Comparison of ENCODE assay signal across 8 cellular contexts in the genomic region with DNA sequence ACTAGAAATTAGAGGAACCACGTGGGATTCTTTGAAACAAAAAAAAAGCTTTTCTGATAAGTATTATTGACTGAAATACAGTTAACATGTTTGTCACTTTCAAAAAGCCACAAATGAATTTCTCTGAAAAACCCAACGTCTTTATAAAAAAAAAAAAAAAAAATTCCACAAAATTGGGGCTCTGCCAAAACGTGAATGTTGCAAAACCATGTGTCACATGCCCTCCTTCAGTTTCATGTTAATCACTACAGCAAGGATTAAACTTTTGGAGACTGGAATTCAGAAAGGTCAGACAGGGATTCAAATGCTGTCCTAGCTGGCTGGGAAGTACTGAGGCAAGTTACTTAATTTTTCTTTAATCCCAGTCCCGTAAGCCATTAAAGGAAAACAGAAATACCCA.
DNase-seq lines count a peak whose midpoint lies in the region; ATAC-seq and TF ChIP-seq lines count a peak whose summit lies in the region.

No MANE protein-coding gene starts in this region.

- H3K4me3 Mint-ChIP-seq in endothelial cell (ENCODE audit: unreplicated experiment): no peak overlapping the region

- POLR2A ChIA-PET in Panc1 (lab: Charles Lee): no interaction called here

- H3K27ac ChIP-seq in Panc1 (ENCODE audit: low read length): peak overlapping the region; percentile 74

- BruUV-seq in Panc1 (replicated peaks; lab: Mats Ljungman, UMichigan): no TSS peak

- H3K36me3 ChIP-seq in Panc1 (ENCODE audit: control insufficient read depth, insufficient read depth, low read length): no peaks in the 10 kb centered on the region

- H3K9me3 ChIP-seq in Panc1 (ENCODE audit: control insufficient read depth, insufficient read depth, low read depth, low read length): no peaks in the 10 kb centered on the region

- H3K27ac Mint-ChIP-seq in endothelial cell (ENCODE audit: unreplicated experiment): no peak overlapping the region

- H3K4me1 Mint-ChIP-seq in endothelial cell (ENCODE audit: unreplicated experiment): peaks cover 4% of the 10 kb centered on the region

- ATAC-seq in Panc1 (no peak), HG02840 (IDR thresholded peaks at IDR 0.05; ENCODE audit: low FRiP score, unreplicated experiment) (no peak)

- H3K36me3 Mint-ChIP-seq in endothelial cell (ENCODE audit: low read depth, unreplicated experiment): no peaks in the 10 kb centered on the region

- no peak overlapping the region for H3K4me3 ChIP-seq in Panc1 (ENCODE audit: low read depth in 2 of 2, low read length in 2 of 2)

- no peaks in the 10 kb centered on the region for H3K27me3 Mint-ChIP-seq in endothelial cell (ENCODE audit: unreplicated experiment)

- peaks cover 78% of the 10 kb centered on the region for H3K4me1 ChIP-seq in Panc1 (ENCODE audit: control insufficient read depth, insufficient read depth, low read length)

- CTCF ChIA-PET in Panc1 (lab: Charles Lee): no interaction called here

- DNase-seq in DMS 273 treated with DMSO at 0.1 percent for 48 hours (lab: John Stamatoyannopoulos, UW) (peak; percentile 34), Panc1 (ENCODE audit: low read depth, low spot score) (no peak), dermis microvascular lymphatic vessel endothelial cell (ENCODE audit: low read depth in 2 of 2) (peak; percentile 51 to 52), non-pigmented ciliary epithelial cell (ENCODE audit: low read depth) (peak; percentile 69), NCI-H524 treated with DMSO at 0.1 percent for 48 hours (lab: John Stamatoyannopoulos, UW) (no peak), NCI-H2227 treated with DMSO at 0.1 percent for 48 hours (lab: John Stamatoyannopoulos, UW) (no peak), endothelial cell (ENCODE audit: low spot score) (no peak)

- in situ Hi-C loops in Panc1 (cut with HindIII; ENCODE audit: low pct_unique_long_range_greater_than_20kb, low sequenced_read_pairs): no loop called here

- intact Hi-C loops in Panc1 (cut with micrococcal nuclease; ENCODE audit: unreplicated experiment): no loop called here

- no peaks in the 10 kb centered on the region for H3K9me3 Mint-ChIP-seq in endothelial cell (ENCODE audit: unreplicated experiment)

- TF ChIP-seq CTCF in Panc1 (IDR thresholded peaks at IDR 0.05) (no peak), endothelial cell (IDR thresholded peaks at IDR 0.05; ENCODE audit: unreplicated experiment) (no peak)

- no peaks in the 10 kb centered on the region for H3K27me3 ChIP-seq in Panc1 (ENCODE audit: control insufficient read depth, insufficient read depth, low read length)

Comparison
In these comparisons a context has a peak if more than half of its experiments do, and no peak if none do; other contexts are left out.
1. DNase-seq: peak in DMS 273 treated with DMSO at 0.1 percent for 48 hours (single experiment), dermis microvascular lymphatic vessel endothelial cell (2 of 2) and non-pigmented ciliary epithelial cell (single experiment); none in Panc1 (single experiment), NCI-H524 treated with DMSO at 0.1 percent for 48 hours (single experiment), NCI-H2227 treated with DMSO at 0.1 percent for 48 hours (single experiment) and endothelial cell (single experiment).